Comparison of ENCODE assay signal across 9 cellular contexts in genomic region chr20:49286689-49287551, GRCh38. TPM values are rescaled to one million over a fixed set of nuclear protein-coding genes. Genes with fewer than 3 reads are reported as not detected.
A peak's percentile ranks its signal among the peaks of the same experiment; 100 is the strongest.
DNase-seq lines count a peak whose midpoint lies in the region; ATAC-seq, FAIRE-seq and TF ChIP-seq lines count a peak whose summit lies in the region.
"Had no signal": no experiment of that assay in that cellular context is flagged by ENCODE, and none has a peak within 500 bp of the region (broad histone marks: within the 10 kb centered on the region; RNA-seq: fewer than 3 reads in every experiment).

No MANE protein-coding gene starts in this region.

- peaks cover 58% of the 10 kb centered on the region for H3K36me3 Mint-ChIP-seq in astrocyte (ENCODE audit: low read depth, unreplicated experiment)
- peaks cover 90% of the 10 kb centered on the region for H3K36me3 Mint-ChIP-seq in natural killer cell treated with Interleukin-12 subunit alpha and Interleukin-12 subunit beta and Interleukin-15 and Interleukin-18, amount 100 ng/mL, for 72 hours

- H3K36me3 ChIP-seq in Loucy (ENCODE audit: insufficient read depth, low read length) = peaks cover 97% of the 10 kb centered on the region
- peaks cover 92% of the 10 kb centered on the region for H3K36me3 ChIP-seq in astrocyte (ENCODE audit: insufficient read depth, low read length)

- no peak overlapping the region for H2AFZ ChIP-seq in Loucy (ENCODE audit: low read length)
- H2AFZ ChIP-seq in astrocyte (ENCODE audit: low read depth, low read length) = no peak overlapping the region

- peaks cover 76% of the 10 kb centered on the region for H3K79me2 ChIP-seq in Loucy (ENCODE audit: insufficient read depth, low read length)
- peaks cover 61% of the 10 kb centered on the region for H3K79me2 ChIP-seq in astrocyte (ENCODE audit: insufficient read depth, low read length)

- H3K4me3 Mint-ChIP-seq in astrocyte (ENCODE audit: unreplicated experiment) = peak overlapping the region; percentile 99
- H3K4me3 Mint-ChIP-seq in natural killer cell treated with Interleukin-12 subunit alpha and Interleukin-12 subunit beta and Interleukin-15 and Interleukin-18, amount 100 ng/mL, for 72 hours = peak overlapping the region; percentile 99

- H3K4me1 ChIP-seq in Loucy (ENCODE audit: insufficient read depth, low read length, poor library complexity, severe bottlenecking) (peaks cover 28% of the 10 kb centered on the region), astrocyte (ENCODE audit: insufficient read depth, low read length) (peaks cover 56% of the 10 kb centered on the region)

- H3K9me3 Mint-ChIP-seq in astrocyte (ENCODE audit: unreplicated experiment) = peaks cover 6% of the 10 kb centered on the region
- H3K9me3 Mint-ChIP-seq in natural killer cell treated with Interleukin-12 subunit alpha and Interleukin-12 subunit beta and Interleukin-15 and Interleukin-18, amount 100 ng/mL, for 72 hours = peaks cover 25% of the 10 kb centered on the region

- peak overlapping the region; percentile 90 for H3K27ac Mint-ChIP-seq in astrocyte (ENCODE audit: unreplicated experiment)
- peak overlapping the region; percentile 11 to 100 for H3K27ac Mint-ChIP-seq in natural killer cell treated with Interleukin-12 subunit alpha and Interleukin-12 subunit beta and Interleukin-15 and Interleukin-18, amount 100 ng/mL, for 72 hours

- H3K27me3 ChIP-seq in Loucy (ENCODE audit: insufficient read depth, low read length, poor library complexity, severe bottlenecking) (no peaks in the 10 kb centered on the region), astrocyte (ENCODE audit: insufficient read depth, low read length) (no peaks in the 10 kb centered on the region)

- peak overlapping the region; percentile 35 for H3K27ac ChIP-seq in astrocyte (ENCODE audit: low read depth, low read length)

- H3K4me3 ChIP-seq in Loucy (ENCODE audit: low read length, poor library complexity, severe bottlenecking) = peak overlapping the region; percentile 98
- peak overlapping the region; percentile 35 for H3K4me3 ChIP-seq in astrocyte (ENCODE audit: insufficient read depth, low read depth, low read length)

- peaks cover 8% of the 10 kb centered on the region; the same call in 1 of the 2 replicates for H3F3A ChIP-seq in Loucy (ENCODE audit: low read depth)

- DNase-seq in astrocyte (ENCODE audit: low read depth) = peak; percentile 66
- DNase-seq in natural killer cell treated with Interleukin-12 subunit alpha and Interleukin-12 subunit beta and Interleukin-15 and Interleukin-18, amount 100 ng/mL, for 72 hours (ENCODE audit: low spot score) = no peak
- DNase-seq in omental fat pad (ENCODE audit: low spot score) = no peak
- DNase-seq in globus pallidus (ENCODE audit: low spot score) = no peak
- DNase-seq in activated effector memory CD4-positive, alpha-beta T cell treated with anti-CD3 and anti-CD28 coated beads, Interleukin-2, amount 50 U/mL, for 16 hours = no peak

- FAIRE-seq in G401.6 (lab: Jason Lieb, UNC) (peak; percentile 78), astrocyte (lab: Jason Lieb, UNC) (no peak)
- FAIRE-seq: endometrium had no signal

- no peak for ATAC-seq in natural killer cell treated with Interleukin-12 subunit alpha and Interleukin-12 subunit beta and Interleukin-15 and Interleukin-18, amount 100 ng/mL, for 72 hours
- ATAC-seq in omental fat pad (ENCODE audit: low FRiP score) = no peak
- ATAC-seq in GM19455 (IDR thresholded peaks at IDR 0.05; ENCODE audit: unreplicated experiment) = no peak

- TF ChIP-seq CTCF in Loucy (conservative IDR thresholded peaks at IDR 0.05; ENCODE audit: low read length) (no peak), astrocyte (IDR thresholded peaks at IDR 0.05; ENCODE audit: insufficient read depth, low read depth, low read length) (no peak), omental fat pad (IDR thresholded peaks at IDR 0.05) (no peak)

- peaks cover 80% of the 10 kb centered on the region for H4K20me1 ChIP-seq in Loucy (ENCODE audit: insufficient read depth, low read length, poor library complexity, severe bottlenecking)
- peaks cover 100% of the 10 kb centered on the region for H4K20me1 ChIP-seq in astrocyte (ENCODE audit: insufficient read depth, low read length)

- H3K9ac ChIP-seq in Loucy (ENCODE audit: low read depth, low read length, poor library complexity, severe bottlenecking) = no peak overlapping the region
- peak overlapping the region; percentile 2 for H3K9ac ChIP-seq in astrocyte (ENCODE audit: low read length)

- H3K27me3 Mint-ChIP-seq in astrocyte (ENCODE audit: low read depth, unreplicated experiment) = no peaks in the 10 kb centered on the region
- H3K27me3 Mint-ChIP-seq in natural killer cell treated with Interleukin-12 subunit alpha and Interleukin-12 subunit beta and Interleukin-15 and Interleukin-18, amount 100 ng/mL, for 72 hours = no peaks in the 10 kb centered on the region

- H3K4me2 ChIP-seq in Loucy (ENCODE audit: low read depth, low read length, poor library complexity, severe bottlenecking) = peak overlapping the region; percentile 83
- peak overlapping the region; percentile 91 for H3K4me2 ChIP-seq in astrocyte (ENCODE audit: low read length)

- H3K4me1 Mint-ChIP-seq in astrocyte (ENCODE audit: low read depth, unreplicated experiment) = peaks cover 68% of the 10 kb centered on the region
- peaks cover 65 to 77% of the 10 kb centered on the region in 2 donors for H3K4me1 Mint-ChIP-seq in natural killer cell treated with Interleukin-12 subunit alpha and Interleukin-12 subunit beta and Interleukin-15 and Interleukin-18, amount 100 ng/mL, for 72 hours (ENCODE audit: low read depth in 2 of 2)

- H3K9me2 ChIP-seq in Loucy (replicated peaks; ENCODE audit: low read depth, low read length) = no peaks in the 10 kb centered on the region

- peaks cover 9% of the 10 kb centered on the region; the same call in 1 of the 2 replicates for H3K9me3 ChIP-seq in Loucy (ENCODE audit: insufficient read depth, low read depth, low read length)
- peaks cover 13% of the 10 kb centered on the region for H3K9me3 ChIP-seq in astrocyte (ENCODE audit: insufficient read depth, low read depth, low read length)

RNA-seq across cellular contexts. Expression of gene ZNFX1, which starts 9.1 kb away (rescaled TPM):
- total RNA-seq in astrocyte = 77.0 and 77.4 TPM in 2 replicates
- 10 to 100 TPM; 52.9 to 62.9 TPM for total RNA-seq in natural killer cell treated with Interleukin-12 subunit alpha and Interleukin-12 subunit beta and Interleukin-15 and Interleukin-18, amount 100 ng/mL, for 72 hours
- 100 to 1,000 TPM in 1 of 4 donors, 10 to 100 TPM in 3; 40.5 to 106 (median 54.8) TPM for total RNA-seq in omental fat pad
